ENCODE assay signal across 1 cellular context in the genomic region with DNA sequence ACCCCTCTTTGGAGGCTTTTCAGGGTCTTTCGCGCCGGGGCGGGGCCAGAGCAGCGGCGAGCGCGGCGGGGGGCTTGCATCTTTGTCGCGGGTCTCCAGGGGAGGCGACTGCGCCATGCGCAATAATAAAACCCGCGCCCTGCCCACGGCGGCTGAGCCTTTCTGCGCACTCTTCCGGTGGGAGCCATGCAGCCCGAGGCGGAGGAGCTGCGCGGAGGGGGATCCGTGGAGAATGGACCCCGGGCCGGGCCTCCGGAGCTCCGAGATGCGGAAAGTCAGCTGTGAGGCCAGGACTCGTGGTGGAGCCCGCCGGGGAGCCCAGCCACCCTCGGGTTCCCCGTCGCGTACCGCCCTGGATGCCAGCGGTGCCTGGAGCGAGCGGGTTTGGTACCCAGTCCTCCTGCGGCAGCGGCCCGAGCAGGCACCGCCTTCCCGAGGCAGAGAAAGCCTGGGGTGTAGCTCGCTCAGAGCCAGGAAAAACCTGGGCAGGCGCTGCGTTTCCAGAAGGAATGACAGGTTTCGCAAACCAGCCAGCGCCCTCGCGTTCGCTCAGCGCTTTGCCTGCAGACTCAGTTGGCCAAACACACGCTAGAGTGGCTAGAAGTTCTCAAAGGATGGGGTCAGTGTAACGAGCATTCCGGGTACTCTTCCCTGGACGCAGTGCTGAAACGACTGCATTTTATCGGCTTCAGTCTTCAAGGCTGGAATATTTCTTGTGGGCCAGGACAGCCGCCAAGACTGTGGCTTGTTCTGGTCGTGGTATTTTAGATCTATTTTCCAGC.
TF ChIP-seq lines count a peak whose summit lies in the region.

No MANE protein-coding gene starts in this region.

TF ChIP-seq in HepG2, 621 proteins besides CTCF, POLR2A, EP300 and RAD21 (continued from another document and continues in another):
- TF ChIP-seq POLR2AphosphoS5 (IDR thresholded peaks at IDR 0.05; ENCODE audit: low read depth, low read length) (no peak), ZNF549 (CRISPR knock-in tag; IDR thresholded peaks at IDR 0.05) (no peak), ZMAT3 (CRISPR knock-in tag; conservative IDR thresholded peaks at IDR 0.05) (no peak), IRF2 (CRISPR knock-in tag; IDR thresholded peaks at IDR 0.05) (no peak), ZNF530 (CRISPR knock-in tag; IDR thresholded peaks at IDR 0.05; ENCODE audit: low read depth) (no peak), HNRNPUL1 (IDR thresholded peaks at IDR 0.05; ENCODE audit: low read depth, low read length) (no peak), AKAP8 (CRISPR knock-in tag; IDR thresholded peaks at IDR 0.05) (no peak), TRIM24 (CRISPR knock-in tag; IDR thresholded peaks at IDR 0.05) (no peak), ZNF788 (CRISPR knock-in tag; IDR thresholded peaks at IDR 0.05; ENCODE audit: borderline replicate concordance) (no peak), LCORL (IDR thresholded peaks at IDR 0.05) (no peak), LCORL (CRISPR knock-in tag; IDR thresholded peaks at IDR 0.05) (peak; percentile 35; the same call in 1 of the 2 replicates), ZNF703 (CRISPR knock-in tag; IDR thresholded peaks at IDR 0.05; ENCODE audit: borderline replicate concordance) (no peak), TBP (CRISPR knock-in tag; IDR thresholded peaks at IDR 0.05) (no peak), NFE2L1 (CRISPR knock-in tag; IDR thresholded peaks at IDR 0.05; ENCODE audit: borderline replicate concordance) (no peak), NBN (conservative IDR thresholded peaks at IDR 0.05) (no peak), MTF2 (CRISPR knock-in tag; IDR thresholded peaks at IDR 0.05; ENCODE audit: borderline replicate concordance) (peak; percentile 72; the same call in 1 of the 2 replicates), NFE2 (CRISPR knock-in tag; IDR thresholded peaks at IDR 0.05) (no peak), CBX2 (IDR thresholded peaks at IDR 0.05; ENCODE audit: low read depth, low read length) (no peak), CBX2 (CRISPR knock-in tag; IDR thresholded peaks at IDR 0.05; ENCODE audit: low read depth) (0 out of 2 replicates have a peak, but pooled peaks have one; percentile 77), FOXM1 (CRISPR knock-in tag; IDR thresholded peaks at IDR 0.05) (no peak), ZNF883 (CRISPR knock-in tag; IDR thresholded peaks at IDR 0.05; ENCODE audit: not compliant biosample characterization) (no peak), ZNF550 (CRISPR knock-in tag; IDR thresholded peaks at IDR 0.05; ENCODE audit: borderline replicate concordance) (no peak)
- TF ChIP-seq, protein P1, sequence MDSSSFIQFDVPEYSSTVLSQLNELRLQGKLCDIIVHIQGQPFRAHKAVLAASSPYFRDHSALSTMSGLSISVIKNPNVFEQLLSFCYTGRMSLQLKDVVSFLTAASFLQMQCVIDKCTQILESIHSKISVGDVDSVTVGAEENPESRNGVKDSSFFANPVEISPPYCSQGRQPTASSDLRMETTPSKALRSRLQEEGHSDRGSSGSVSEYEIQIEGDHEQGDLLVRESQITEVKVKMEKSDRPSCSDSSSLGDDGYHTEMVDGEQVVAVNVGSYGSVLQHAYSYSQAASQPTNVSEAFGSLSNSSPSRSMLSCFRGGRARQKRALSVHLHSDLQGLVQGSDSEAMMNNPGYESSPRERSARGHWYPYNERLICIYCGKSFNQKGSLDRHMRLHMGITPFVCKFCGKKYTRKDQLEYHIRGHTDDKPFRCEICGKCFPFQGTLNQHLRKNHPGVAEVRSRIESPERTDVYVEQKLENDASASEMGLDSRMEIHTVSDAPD (CRISPR knock-in tag; IDR thresholded peaks at IDR 0.05): no peak
- TF ChIP-seq, protein P2, sequence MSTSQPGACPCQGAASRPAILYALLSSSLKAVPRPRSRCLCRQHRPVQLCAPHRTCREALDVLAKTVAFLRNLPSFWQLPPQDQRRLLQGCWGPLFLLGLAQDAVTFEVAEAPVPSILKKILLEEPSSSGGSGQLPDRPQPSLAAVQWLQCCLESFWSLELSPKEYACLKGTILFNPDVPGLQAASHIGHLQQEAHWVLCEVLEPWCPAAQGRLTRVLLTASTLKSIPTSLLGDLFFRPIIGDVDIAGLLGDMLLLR (CRISPR knock-in tag; IDR thresholded peaks at IDR 0.05): no peak
- TF ChIP-seq, protein P3, sequence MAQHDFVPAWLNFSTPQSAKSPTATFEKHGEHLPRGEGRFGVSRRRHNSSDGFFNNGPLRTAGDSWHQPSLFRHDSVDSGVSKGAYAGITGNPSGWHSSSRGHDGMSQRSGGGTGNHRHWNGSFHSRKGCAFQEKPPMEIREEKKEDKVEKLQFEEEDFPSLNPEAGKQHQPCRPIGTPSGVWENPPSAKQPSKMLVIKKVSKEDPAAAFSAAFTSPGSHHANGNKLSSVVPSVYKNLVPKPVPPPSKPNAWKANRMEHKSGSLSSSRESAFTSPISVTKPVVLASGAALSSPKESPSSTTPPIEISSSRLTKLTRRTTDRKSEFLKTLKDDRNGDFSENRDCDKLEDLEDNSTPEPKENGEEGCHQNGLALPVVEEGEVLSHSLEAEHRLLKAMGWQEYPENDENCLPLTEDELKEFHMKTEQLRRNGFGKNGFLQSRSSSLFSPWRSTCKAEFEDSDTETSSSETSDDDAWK (CRISPR knock-in tag; IDR thresholded peaks at IDR 0.05): no peak
- TF ChIP-seq, protein P4, sequence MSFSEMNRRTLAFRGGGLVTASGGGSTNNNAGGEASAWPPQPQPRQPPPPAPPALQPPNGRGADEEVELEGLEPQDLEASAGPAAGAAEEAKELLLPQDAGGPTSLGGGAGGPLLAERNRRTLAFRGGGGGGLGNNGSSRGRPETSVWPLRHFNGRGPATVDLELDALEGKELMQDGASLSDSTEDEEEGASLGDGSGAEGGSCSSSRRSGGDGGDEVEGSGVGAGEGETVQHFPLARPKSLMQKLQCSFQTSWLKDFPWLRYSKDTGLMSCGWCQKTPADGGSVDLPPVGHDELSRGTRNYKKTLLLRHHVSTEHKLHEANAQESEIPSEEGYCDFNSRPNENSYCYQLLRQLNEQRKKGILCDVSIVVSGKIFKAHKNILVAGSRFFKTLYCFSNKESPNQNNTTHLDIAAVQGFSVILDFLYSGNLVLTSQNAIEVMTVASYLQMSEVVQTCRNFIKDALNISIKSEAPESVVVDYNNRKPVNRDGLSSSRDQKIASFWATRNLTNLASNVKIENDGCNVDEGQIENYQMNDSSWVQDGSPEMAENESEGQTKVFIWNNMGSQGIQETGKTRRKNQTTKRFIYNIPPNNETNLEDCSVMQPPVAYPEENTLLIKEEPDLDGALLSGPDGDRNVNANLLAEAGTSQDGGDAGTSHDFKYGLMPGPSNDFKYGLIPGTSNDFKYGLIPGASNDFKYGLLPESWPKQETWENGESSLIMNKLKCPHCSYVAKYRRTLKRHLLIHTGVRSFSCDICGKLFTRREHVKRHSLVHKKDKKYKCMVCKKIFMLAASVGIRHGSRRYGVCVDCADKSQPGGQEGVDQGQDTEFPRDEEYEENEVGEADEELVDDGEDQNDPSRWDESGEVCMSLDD (CRISPR knock-in tag; IDR thresholded peaks at IDR 0.05; ENCODE audit: borderline replicate concordance): no peak
- TF ChIP-seq, protein P5, sequence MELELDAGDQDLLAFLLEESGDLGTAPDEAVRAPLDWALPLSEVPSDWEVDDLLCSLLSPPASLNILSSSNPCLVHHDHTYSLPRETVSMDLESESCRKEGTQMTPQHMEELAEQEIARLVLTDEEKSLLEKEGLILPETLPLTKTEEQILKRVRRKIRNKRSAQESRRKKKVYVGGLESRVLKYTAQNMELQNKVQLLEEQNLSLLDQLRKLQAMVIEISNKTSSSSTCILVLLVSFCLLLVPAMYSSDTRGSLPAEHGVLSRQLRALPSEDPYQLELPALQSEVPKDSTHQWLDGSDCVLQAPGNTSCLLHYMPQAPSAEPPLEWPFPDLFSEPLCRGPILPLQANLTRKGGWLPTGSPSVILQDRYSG (CRISPR knock-in tag; IDR thresholded peaks at IDR 0.05): no peak
- TF ChIP-seq, protein P6, sequence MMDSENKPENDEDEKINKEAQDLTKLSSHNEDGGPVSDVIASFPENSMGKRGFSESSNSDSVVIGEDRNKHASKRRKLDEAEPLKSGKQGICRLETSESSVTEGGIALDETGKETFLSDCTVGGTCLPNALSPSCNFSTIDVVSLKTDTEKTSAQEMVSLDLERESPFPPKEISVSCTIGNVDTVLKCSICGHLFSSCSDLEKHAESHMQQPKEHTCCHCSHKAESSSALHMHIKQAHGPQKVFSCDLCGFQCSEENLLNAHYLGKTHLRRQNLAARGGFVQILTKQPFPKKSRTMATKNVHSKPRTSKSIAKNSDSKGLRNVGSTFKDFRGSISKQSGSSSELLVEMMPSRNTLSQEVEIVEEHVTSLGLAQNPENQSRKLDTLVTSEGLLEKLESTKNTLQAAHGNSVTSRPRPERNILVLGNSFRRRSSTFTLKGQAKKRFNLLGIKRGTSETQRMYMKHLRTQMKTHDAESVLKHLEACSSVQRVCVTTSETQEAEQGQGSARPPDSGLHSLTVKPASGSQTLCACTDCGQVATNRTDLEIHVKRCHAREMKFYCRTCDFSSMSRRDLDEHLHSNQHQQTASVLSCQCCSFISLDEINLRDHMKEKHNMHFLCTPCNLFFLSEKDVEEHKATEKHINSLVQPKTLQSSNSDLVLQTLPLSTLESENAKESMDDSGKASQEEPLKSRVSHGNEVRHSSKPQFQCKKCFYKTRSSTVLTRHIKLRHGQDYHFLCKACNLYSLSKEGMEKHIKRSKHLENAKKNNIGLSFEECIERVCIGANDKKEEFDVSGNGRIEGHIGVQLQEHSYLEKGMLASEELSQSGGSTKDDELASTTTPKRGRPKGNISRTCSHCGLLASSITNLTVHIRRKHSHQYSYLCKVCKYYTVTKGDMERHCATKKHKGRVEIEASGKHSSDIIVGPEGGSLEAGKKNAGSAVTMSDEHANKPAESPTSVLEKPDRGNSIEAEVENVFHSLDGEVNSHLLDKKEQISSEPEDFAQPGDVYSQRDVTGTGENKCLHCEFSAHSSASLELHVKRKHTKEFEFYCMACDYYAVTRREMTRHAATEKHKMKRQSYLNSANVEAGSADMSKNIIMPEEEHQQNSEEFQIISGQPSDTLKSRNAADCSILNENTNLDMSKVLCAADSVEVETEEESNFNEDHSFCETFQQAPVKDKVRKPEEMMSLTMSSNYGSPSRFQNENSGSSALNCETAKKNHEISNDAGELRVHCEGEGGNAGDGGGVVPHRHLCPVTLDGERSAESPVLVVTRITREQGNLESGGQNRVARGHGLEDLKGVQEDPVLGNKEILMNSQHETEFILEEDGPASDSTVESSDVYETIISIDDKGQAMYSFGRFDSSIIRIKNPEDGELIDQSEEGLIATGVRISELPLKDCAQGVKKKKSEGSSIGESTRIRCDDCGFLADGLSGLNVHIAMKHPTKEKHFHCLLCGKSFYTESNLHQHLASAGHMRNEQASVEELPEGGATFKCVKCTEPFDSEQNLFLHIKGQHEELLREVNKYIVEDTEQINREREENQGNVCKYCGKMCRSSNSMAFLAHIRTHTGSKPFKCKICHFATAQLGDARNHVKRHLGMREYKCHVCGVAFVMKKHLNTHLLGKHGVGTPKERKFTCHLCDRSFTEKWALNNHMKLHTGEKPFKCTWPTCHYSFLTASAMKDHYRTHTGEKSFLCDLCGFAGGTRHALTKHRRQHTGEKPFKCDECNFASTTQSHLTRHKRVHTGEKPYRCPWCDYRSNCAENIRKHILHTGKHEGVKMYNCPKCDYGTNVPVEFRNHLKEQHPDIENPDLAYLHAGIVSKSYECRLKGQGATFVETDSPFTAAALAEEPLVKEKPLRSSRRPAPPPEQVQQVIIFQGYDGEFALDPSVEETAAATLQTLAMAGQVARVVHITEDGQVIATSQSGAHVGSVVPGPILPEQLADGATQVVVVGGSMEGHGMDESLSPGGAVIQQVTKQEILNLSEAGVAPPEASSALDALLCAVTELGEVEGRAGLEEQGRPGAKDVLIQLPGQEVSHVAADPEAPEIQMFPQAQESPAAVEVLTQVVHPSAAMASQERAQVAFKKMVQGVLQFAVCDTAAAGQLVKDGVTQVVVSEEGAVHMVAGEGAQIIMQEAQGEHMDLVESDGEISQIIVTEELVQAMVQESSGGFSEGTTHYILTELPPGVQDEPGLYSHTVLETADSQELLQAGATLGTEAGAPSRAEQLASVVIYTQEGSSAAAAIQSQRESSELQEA (CRISPR knock-in tag; IDR thresholded peaks at IDR 0.05; ENCODE audit: not compliant biosample characterization): no peak
- TF ChIP-seq, protein P7, sequence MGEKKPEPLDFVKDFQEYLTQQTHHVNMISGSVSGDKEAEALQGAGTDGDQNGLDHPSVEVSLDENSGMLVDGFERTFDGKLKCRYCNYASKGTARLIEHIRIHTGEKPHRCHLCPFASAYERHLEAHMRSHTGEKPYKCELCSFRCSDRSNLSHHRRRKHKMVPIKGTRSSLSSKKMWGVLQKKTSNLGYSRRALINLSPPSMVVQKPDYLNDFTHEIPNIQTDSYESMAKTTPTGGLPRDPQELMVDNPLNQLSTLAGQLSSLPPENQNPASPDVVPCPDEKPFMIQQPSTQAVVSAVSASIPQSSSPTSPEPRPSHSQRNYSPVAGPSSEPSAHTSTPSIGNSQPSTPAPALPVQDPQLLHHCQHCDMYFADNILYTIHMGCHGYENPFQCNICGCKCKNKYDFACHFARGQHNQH (CRISPR knock-in tag; IDR thresholded peaks at IDR 0.05): no peak
- TF ChIP-seq, protein P8, sequence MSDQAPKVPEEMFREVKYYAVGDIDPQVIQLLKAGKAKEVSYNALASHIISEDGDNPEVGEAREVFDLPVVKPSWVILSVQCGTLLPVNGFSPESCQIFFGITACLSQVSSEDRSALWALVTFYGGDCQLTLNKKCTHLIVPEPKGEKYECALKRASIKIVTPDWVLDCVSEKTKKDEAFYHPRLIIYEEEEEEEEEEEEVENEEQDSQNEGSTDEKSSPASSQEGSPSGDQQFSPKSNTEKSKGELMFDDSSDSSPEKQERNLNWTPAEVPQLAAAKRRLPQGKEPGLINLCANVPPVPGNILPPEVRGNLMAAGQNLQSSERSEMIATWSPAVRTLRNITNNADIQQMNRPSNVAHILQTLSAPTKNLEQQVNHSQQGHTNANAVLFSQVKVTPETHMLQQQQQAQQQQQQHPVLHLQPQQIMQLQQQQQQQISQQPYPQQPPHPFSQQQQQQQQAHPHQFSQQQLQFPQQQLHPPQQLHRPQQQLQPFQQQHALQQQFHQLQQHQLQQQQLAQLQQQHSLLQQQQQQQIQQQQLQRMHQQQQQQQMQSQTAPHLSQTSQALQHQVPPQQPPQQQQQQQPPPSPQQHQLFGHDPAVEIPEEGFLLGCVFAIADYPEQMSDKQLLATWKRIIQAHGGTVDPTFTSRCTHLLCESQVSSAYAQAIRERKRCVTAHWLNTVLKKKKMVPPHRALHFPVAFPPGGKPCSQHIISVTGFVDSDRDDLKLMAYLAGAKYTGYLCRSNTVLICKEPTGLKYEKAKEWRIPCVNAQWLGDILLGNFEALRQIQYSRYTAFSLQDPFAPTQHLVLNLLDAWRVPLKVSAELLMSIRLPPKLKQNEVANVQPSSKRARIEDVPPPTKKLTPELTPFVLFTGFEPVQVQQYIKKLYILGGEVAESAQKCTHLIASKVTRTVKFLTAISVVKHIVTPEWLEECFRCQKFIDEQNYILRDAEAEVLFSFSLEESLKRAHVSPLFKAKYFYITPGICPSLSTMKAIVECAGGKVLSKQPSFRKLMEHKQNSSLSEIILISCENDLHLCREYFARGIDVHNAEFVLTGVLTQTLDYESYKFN (CRISPR knock-in tag; conservative IDR thresholded peaks at IDR 0.05): no peak
